Comparison of ENCODE assay signal across 16 cellular contexts in genomic region chr6:21478411-21478810, GRCh38.
DNase-seq lines count a peak whose midpoint lies in the region; ATAC-seq and TF ChIP-seq lines count a peak whose summit lies in the region.
"Had no signal": no experiment of that assay in that cellular context is flagged by ENCODE, and none has a peak within 500 bp of the region (broad histone marks: within the 10 kb centered on the region; RNA-seq: fewer than 3 reads in every experiment).

No MANE protein-coding gene starts in this region.

- H3K27me3 ChIP-seq in mesenchymal stem cell (ENCODE audit: control insufficient read depth in 1 of 2, insufficient read depth in 1 of 2, low read length in 2 of 2) (no peaks in the 10 kb centered on the region), uterus (no peaks in the 10 kb centered on the region), left lung (no peaks in the 10 kb centered on the region)
- H3K27me3 ChIP-seq: BLaER1 treated with 17β-estradiol and CSF1 and Interleukin-3, amounts not matched to agents 10 nM and 100 nM had no signal

- no peak overlapping the region for H2BK5ac ChIP-seq in mesenchymal stem cell (ENCODE audit: low read depth, low read length, poor library complexity, severe bottlenecking)

- no CpG with 5 or more reads among the region's 2 CpGs for WGBS in mesenchymal stem cell

- no peak overlapping the region for H2BK120ac ChIP-seq in mesenchymal stem cell (ENCODE audit: low read depth, low read length)

- H3K36me3 ChIP-seq in mesenchymal stem cell (ENCODE audit: control insufficient read depth in 1 of 2, insufficient read depth in 2 of 2, low read depth in 1 of 2, low read length in 2 of 2): no peaks in the 10 kb centered on the region
- H3K36me3 ChIP-seq in uterus: no peaks in the 10 kb centered on the region
- H3K36me3 ChIP-seq in left lung: no peaks in the 10 kb centered on the region
- H3K36me3 ChIP-seq: BLaER1 treated with 17β-estradiol and CSF1 and Interleukin-3, amounts not matched to agents 10 nM and 100 nM; HAP-1 had no signal

- no peaks in the 10 kb centered on the region for H3K4me1 ChIP-seq in mesenchymal stem cell (ENCODE audit: control insufficient read depth, insufficient read depth, low read depth, low read length)
- H3K4me1 ChIP-seq in uterus: no peaks in the 10 kb centered on the region
- H3K4me1 ChIP-seq in left lung: no peaks in the 10 kb centered on the region
- H3K4me1 ChIP-seq: BLaER1 treated with 17β-estradiol and CSF1 and Interleukin-3, amounts not matched to agents 10 nM and 100 nM; HAP-1 had no signal

- H3K27me3 Mint-ChIP-seq in activated T-helper 1 cell treated with anti-CD3 and anti-CD28 coated beads, Interleukin-12 subunit alpha, Interleukin-12 subunit beta, Interleukin-2, Interleukin-4 antibody, amounts not matched to agents 30 ng/mL and 10 ng/mL and 1 ng/mL, durations not matched to agents 14 hours and 24 hours and 36 hours (ENCODE audit: insufficient read depth): peaks cover 4% of the 10 kb centered on the region

- no peak overlapping the region for H3K14ac ChIP-seq in mesenchymal stem cell (ENCODE audit: low read length in 2 of 2)

- ATAC-seq in GM19395 (IDR thresholded peaks at IDR 0.05; ENCODE audit: unreplicated experiment): no peak
- ATAC-seq in left lung: no peak
- ATAC-seq: CD8-positive, alpha-beta T cell; K562 had no signal

- in situ Hi-C loops in GM13976 (cut with MboI; ENCODE audit: low sequenced_read_pairs, unreplicated experiment): no loop called here

- TF ChIP-seq CTCF in uterus (IDR thresholded peaks at IDR 0.05): no peak
- no peak for TF ChIP-seq CTCF in GM13976 (IDR thresholded peaks at IDR 0.05; ENCODE audit: borderline replicate concordance, control extremely low read depth, extremely low read depth, insufficient read depth, missing control alignments)
- no peak for TF ChIP-seq CTCF in left lung (IDR thresholded peaks at IDR 0.05)

- H3K36me3 Mint-ChIP-seq in activated T-helper 1 cell treated with anti-CD3 and anti-CD28 coated beads, Interleukin-12 subunit alpha, Interleukin-12 subunit beta, Interleukin-2, Interleukin-4 antibody, amounts not matched to agents 30 ng/mL and 10 ng/mL and 1 ng/mL, durations not matched to agents 14 hours and 24 hours and 36 hours (ENCODE audit: low read depth): no peaks in the 10 kb centered on the region
- H3K36me3 Mint-ChIP-seq: CD8-positive, alpha-beta T cell had no signal

- no peak overlapping the region for H3K4me3 ChIP-seq in mesenchymal stem cell (ENCODE audit: insufficient read depth in 1 of 2, low read depth in 1 of 2, low read length in 2 of 2)
- no peak overlapping the region for H3K4me3 ChIP-seq in uterus
- no peak overlapping the region for H3K4me3 ChIP-seq in left lung
- H3K4me3 ChIP-seq: BLaER1 treated with 17β-estradiol and CSF1 and Interleukin-3, amounts not matched to agents 10 nM and 100 nM; HAP-1; K562 had no signal

- H3K9me3 ChIP-seq in mesenchymal stem cell (ENCODE audit: control insufficient read depth, low read length): no peaks in the 10 kb centered on the region
- H3K9me3 ChIP-seq in uterus: no peaks in the 10 kb centered on the region
- H3K9me3 ChIP-seq in left lung: no peaks in the 10 kb centered on the region
- H3K9me3 ChIP-seq: BLaER1 treated with 17β-estradiol and CSF1 and Interleukin-3, amounts not matched to agents 10 nM and 100 nM; HAP-1 had no signal

- DNase-seq in NCI-H1105 treated with DMSO at 0.1 percent for 48 hours (lab: John Stamatoyannopoulos, UW) (peak; percentile 52), NCI-H1105 (lab: John Stamatoyannopoulos, UW) (no peak), mesenchymal stem cell (no peak), uterus (no peak), GM13976 (ENCODE audit: low spot score) (no peak), left lung (no peak)
- DNase-seq in activated T-helper 1 cell treated with anti-CD3 and anti-CD28 coated beads, Interleukin-12 subunit alpha, Interleukin-12 subunit beta, Interleukin-2, Interleukin-4 antibody, amounts not matched to agents 30 ng/mL and 10 ng/mL and 1 ng/mL, durations not matched to agents 14 hours and 24 hours and 36 hours (ENCODE audit: low spot score): no peak
- DNase-seq: 8988T; Calu3; CD8-positive, alpha-beta T cell; DMS79 treated with DMSO at 0.1 percent for 48 hours; GF-D8 had no signal

- TF ChIP-seq POLR2A in uterus (IDR thresholded peaks at IDR 0.05): no peak

- no peak overlapping the region for H3K4ac ChIP-seq in mesenchymal stem cell (ENCODE audit: low read depth in 1 of 2, low read length in 2 of 2)

- H3K23ac ChIP-seq in mesenchymal stem cell (ENCODE audit: low read length in 2 of 2): no peak overlapping the region

- H4K8ac ChIP-seq in mesenchymal stem cell (ENCODE audit: low read length): no peak overlapping the region

- H3K27ac Mint-ChIP-seq in activated T-helper 1 cell treated with anti-CD3 and anti-CD28 coated beads, Interleukin-12 subunit alpha, Interleukin-12 subunit beta, Interleukin-2, Interleukin-4 antibody, amounts not matched to agents 30 ng/mL and 10 ng/mL and 1 ng/mL, durations not matched to agents 14 hours and 24 hours and 36 hours: peak overlapping the region; percentile 35
- H3K27ac Mint-ChIP-seq: CD8-positive, alpha-beta T cell had no signal

- H3K4me2 ChIP-seq in mesenchymal stem cell (ENCODE audit: low read length, poor library complexity, severe bottlenecking): no peak overlapping the region
- H3K4me2 ChIP-seq: BLaER1 treated with 17β-estradiol and CSF1 and Interleukin-3, amounts not matched to agents 10 nM and 100 nM had no signal

- H2BK12ac ChIP-seq in mesenchymal stem cell (ENCODE audit: low read length in 2 of 2): no peak overlapping the region

- peak overlapping the region; percentile 68 for H3K9ac ChIP-seq in mesenchymal stem cell (ENCODE audit: low read length)
- H3K9ac ChIP-seq: BLaER1 treated with 17β-estradiol and CSF1 and Interleukin-3, amounts not matched to agents 10 nM and 100 nM had no signal

- intact Hi-C loops in activated T-helper 1 cell treated with anti-CD3 and anti-CD28 coated beads, Interleukin-12 subunit alpha, Interleukin-12 subunit beta, Interleukin-2, Interleukin-4 antibody, amounts not matched to agents 30 ng/mL and 10 ng/mL and 1 ng/mL, durations not matched to agents 14 hours and 24 hours and 36 hours (cut with micrococcal nuclease): no loop called here
- intact Hi-C loops in uterus (cut with DNase I; ENCODE audit: low total_unique reads) (no loop called here), left lung (cut with DNase I) (no loop called here)

- H3K4me1 Mint-ChIP-seq in activated T-helper 1 cell treated with anti-CD3 and anti-CD28 coated beads, Interleukin-12 subunit alpha, Interleukin-12 subunit beta, Interleukin-2, Interleukin-4 antibody, amounts not matched to agents 30 ng/mL and 10 ng/mL and 1 ng/mL, durations not matched to agents 14 hours and 24 hours and 36 hours (ENCODE audit: low read depth): no peaks in the 10 kb centered on the region

- H2AK5ac ChIP-seq in mesenchymal stem cell (ENCODE audit: low read length, severe bottlenecking): no peak overlapping the region

- H3K27ac ChIP-seq in mesenchymal stem cell (ENCODE audit: low read length, poor library complexity, severe bottlenecking) (no peak overlapping the region), uterus (peak overlapping the region; percentile 62 to 72), left lung (no peak overlapping the region)
- H3K27ac ChIP-seq: BLaER1 treated with 17β-estradiol and CSF1 and Interleukin-3, amounts not matched to agents 10 nM and 100 nM had no signal

- H3K18ac ChIP-seq in mesenchymal stem cell (ENCODE audit: low read depth in 1 of 2, low read length in 2 of 2): no peak overlapping the region

- no peaks in the 10 kb centered on the region for H3K79me1 ChIP-seq in mesenchymal stem cell (replicated peaks; ENCODE audit: low read length, poor library complexity, severe bottlenecking)

- no peak overlapping the region for H2BK15ac ChIP-seq in mesenchymal stem cell (ENCODE audit: low read depth, poor library complexity, severe bottlenecking)

- H3K4me3 Mint-ChIP-seq in activated T-helper 1 cell treated with anti-CD3 and anti-CD28 coated beads, Interleukin-12 subunit alpha, Interleukin-12 subunit beta, Interleukin-2, Interleukin-4 antibody, amounts not matched to agents 30 ng/mL and 10 ng/mL and 1 ng/mL, durations not matched to agents 14 hours and 24 hours and 36 hours: no peak overlapping the region
- H3K4me3 Mint-ChIP-seq: CD8-positive, alpha-beta T cell had no signal

- no peaks in the 10 kb centered on the region for H3K9me3 Mint-ChIP-seq in activated T-helper 1 cell treated with anti-CD3 and anti-CD28 coated beads, Interleukin-12 subunit alpha, Interleukin-12 subunit beta, Interleukin-2, Interleukin-4 antibody, amounts not matched to agents 30 ng/mL and 10 ng/mL and 1 ng/mL, durations not matched to agents 14 hours and 24 hours and 36 hours
- H3K9me3 Mint-ChIP-seq: CD8-positive, alpha-beta T cell had no signal

- no peak overlapping the region for H2AFZ ChIP-seq in mesenchymal stem cell (ENCODE audit: low read depth, low read length)

- H4K91ac ChIP-seq in mesenchymal stem cell (ENCODE audit: low read length): no peak overlapping the region

Comparison
In these comparisons a context has a peak if more than half of its experiments do, and no peak if none do; other contexts are left out.
1. H3K27ac ChIP-seq: peak in uterus (2 of 2); none in mesenchymal stem cell (single experiment) and left lung (0 of 2).